Comparison of ENCODE assay signal across 22 cellular contexts in genomic region chr16:87474566-87474996, GRCh38.
"Had no signal": no experiment of that assay in that cellular context is flagged by ENCODE, and none has a peak within 500 bp of the region (broad histone marks: within the 10 kb centered on the region; RNA-seq: fewer than 3 reads in every experiment).

No MANE protein-coding gene starts in this region.

- H3K27me3 Mint-ChIP-seq: activated CD4-positive, alpha-beta T cell treated with anti-CD3 and anti-CD28 coated beads, Interleukin-2, amount 10 ng/mL, durations not matched to agents 7 days and 5 days; activated naive CD4-positive, alpha-beta T cell treated with anti-CD3 and anti-CD28 coated beads, Interleukin-2, amount 10 ng/mL, durations not matched to agents 7 days and 5 days; activated naive CD8-positive, alpha-beta T cell treated with anti-CD3 and anti-CD28 coated beads, Interleukin-2, amount 50 U/mL, for 24 hours; central memory CD8-positive, alpha-beta T cell; T-cell had no signal

- H3K9me3 ChIP-seq: ascending aorta, gastrocnemius medialis, transverse colon had no signal

- ATAC-seq: activated CD4-positive, CD25-positive, alpha-beta regulatory T cell treated with anti-CD3 and anti-CD28 coated beads, Interleukin-2, amount 50 U/mL, for 24 hours; activated naive CD8-positive, alpha-beta T cell treated with anti-CD3 and anti-CD28 coated beads, Interleukin-2, amount 50 U/mL, for 24 hours; activated T-cell treated with anti-CD3 and anti-CD28 coated beads, Interleukin-2, amount 50 U/mL, for 4 hours; gastrocnemius medialis; left ventricle myocardium superior; natural killer cell; stimulated activated naive CD8-positive, alpha-beta T cell treated with anti-CD3 and anti-CD28 coated beads, Interleukin-15, Interleukin-2, amounts not matched to agents 100 U/mL and 50 U/mL, for 24 hours; T-cell had no signal

- H3K9me3 Mint-ChIP-seq: activated CD4-positive, alpha-beta T cell treated with anti-CD3 and anti-CD28 coated beads, Interleukin-2, amount 10 ng/mL, durations not matched to agents 7 days and 5 days; activated naive CD4-positive, alpha-beta T cell treated with anti-CD3 and anti-CD28 coated beads, Interleukin-2, amount 10 ng/mL, durations not matched to agents 7 days and 5 days; activated naive CD8-positive, alpha-beta T cell treated with anti-CD3 and anti-CD28 coated beads, Interleukin-2, amount 50 U/mL, for 24 hours; activated T-cell treated with anti-CD3 and anti-CD28 coated beads, Interleukin-2, amount 50 U/mL, for 4 hours; central memory CD8-positive, alpha-beta T cell; memory B cell; natural killer cell; T-cell had no signal

- H3K4me3 Mint-ChIP-seq: activated CD4-positive, alpha-beta T cell treated with anti-CD3 and anti-CD28 coated beads, Interleukin-2, amount 10 ng/mL, durations not matched to agents 7 days and 5 days; activated naive CD4-positive, alpha-beta T cell treated with anti-CD3 and anti-CD28 coated beads, Interleukin-2, amount 10 ng/mL, durations not matched to agents 7 days and 5 days; activated naive CD8-positive, alpha-beta T cell treated with anti-CD3 and anti-CD28 coated beads, Interleukin-2, amount 50 U/mL, for 24 hours; activated T-cell treated with anti-CD3 and anti-CD28 coated beads, Interleukin-2, amount 50 U/mL, for 4 hours; central memory CD8-positive, alpha-beta T cell; memory B cell; natural killer cell; T-cell had no signal

- H3K36me3 Mint-ChIP-seq: activated naive CD4-positive, alpha-beta T cell treated with anti-CD3 and anti-CD28 coated beads, Interleukin-2, amount 10 ng/mL, durations not matched to agents 7 days and 5 days; natural killer cell had no signal

- DNase-seq: activated CD4-positive, alpha-beta T cell treated with anti-CD3 and anti-CD28 coated beads, Interleukin-2, amount 10 ng/mL, durations not matched to agents 7 days and 5 days; activated CD8-positive, alpha-beta memory T cell treated with anti-CD3 and anti-CD28 coated beads, Interleukin-2, amount 50 U/mL, for 4 hours; activated effector memory CD4-positive, alpha-beta T cell treated with Interleukin-2 at 50 U/mL for 16 hours; activated naive CD4-positive, alpha-beta T cell treated with anti-CD3 and anti-CD28 coated beads, Interleukin-2, amount 10 ng/mL, durations not matched to agents 7 days and 5 days; activated naive CD8-positive, alpha-beta T cell treated with anti-CD3 and anti-CD28 coated beads, Interleukin-2, amount 50 U/mL, for 24 hours; activated T-cell treated with anti-CD3 and anti-CD28 coated beads, Interleukin-2, amount 50 U/mL, for 4 hours; gastrocnemius medialis; head of caudate nucleus; kidney glomerular epithelial cell; left ventricle myocardium superior; natural killer cell; stimulated activated CD4-positive, alpha-beta T cell treated with anti-CD3 and anti-CD28 coated beads, Interleukin-12 subunit alpha, Interleukin-12 subunit beta, amount 100 ng/mL, for 4 hours; stimulated activated CD4-positive, alpha-beta T cell treated with anti-CD3 and anti-CD28 coated beads, Interleukin-2, amount 100 ng/mL, for 24 hours; stimulated activated naive CD8-positive, alpha-beta T cell treated with anti-CD3 and anti-CD28 coated beads, Interleukin-15, Interleukin-2, amounts not matched to agents 100 U/mL and 50 U/mL, for 24 hours; T-cell; T-helper 9 cell; transverse colon had no signal

- H3K27ac ChIP-seq: ascending aorta, coronary artery, transverse colon had no signal

- H3K4me3 ChIP-seq: ascending aorta, coronary artery, gastrocnemius medialis, transverse colon had no signal

- H3K27me3 ChIP-seq: ascending aorta, gastrocnemius medialis, transverse colon had no signal

- H3K36me3 ChIP-seq: ascending aorta, gastrocnemius medialis had no signal

- H3K27ac Mint-ChIP-seq: activated CD4-positive, alpha-beta T cell treated with anti-CD3 and anti-CD28 coated beads, Interleukin-2, amount 10 ng/mL, durations not matched to agents 7 days and 5 days; activated naive CD4-positive, alpha-beta T cell treated with anti-CD3 and anti-CD28 coated beads, Interleukin-2, amount 10 ng/mL, durations not matched to agents 7 days and 5 days; activated naive CD8-positive, alpha-beta T cell treated with anti-CD3 and anti-CD28 coated beads, Interleukin-2, amount 50 U/mL, for 24 hours; memory B cell; natural killer cell; T-cell had no signal

- H3K4me1 Mint-ChIP-seq: activated CD4-positive, alpha-beta T cell treated with anti-CD3 and anti-CD28 coated beads, Interleukin-2, amount 10 ng/mL, durations not matched to agents 7 days and 5 days; activated naive CD4-positive, alpha-beta T cell treated with anti-CD3 and anti-CD28 coated beads, Interleukin-2, amount 10 ng/mL, durations not matched to agents 7 days and 5 days had no signal
